24 cellular contexts compared by ENCODE assay signal in the genomic region with DNA sequence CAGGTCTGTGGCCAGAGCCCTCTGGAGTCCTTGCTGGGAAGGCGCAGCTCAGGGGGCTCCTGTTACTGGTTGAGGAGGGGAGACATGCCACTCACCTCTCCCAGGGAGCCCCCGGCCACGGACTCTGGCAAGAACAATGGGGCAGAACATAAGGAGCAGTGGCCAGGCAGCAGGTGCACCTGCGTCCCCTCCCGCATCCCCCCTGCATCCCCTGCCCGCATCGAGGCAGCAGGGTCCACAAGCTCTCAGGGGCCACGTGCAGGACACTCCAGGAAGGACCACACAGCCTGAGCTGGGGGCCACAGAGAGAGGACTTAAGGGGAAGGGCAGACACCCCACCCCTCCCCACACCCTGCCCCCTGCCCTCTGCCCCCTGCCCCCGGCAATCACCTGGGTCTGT.
DNase-seq lines count a peak whose midpoint lies in the region; ATAC-seq, FAIRE-seq and TF ChIP-seq lines count a peak whose summit lies in the region.
"Had no signal": no experiment of that assay in that cellular context is flagged by ENCODE, and none has a peak within 500 bp of the region (broad histone marks: within the 10 kb centered on the region; RNA-seq: fewer than 3 reads in every experiment).

No MANE protein-coding gene starts in this region.

- no peak for TF ChIP-seq RAD21 in K562 (CRISPR knock-in tag; conservative IDR thresholded peaks at IDR 0.05 in 1 of 2, IDR thresholded peaks at IDR 0.05 in 1 of 2)

- FAIRE-seq in K562 (lab: Jason Lieb, UNC), result no peak
- FAIRE-seq: A549, GM12891, GM18507, H54 had no signal

- H3K36me3 ChIP-seq in K562 (ENCODE audit: control insufficient read depth, insufficient read depth, low read length), result no peaks in the 10 kb centered on the region
- H3K36me3 ChIP-seq in trophoblast cell (ENCODE audit: control insufficient read depth in 1 of 2, insufficient read depth in 2 of 2, low read length in 2 of 2), result no peaks in the 10 kb centered on the region
- H3K36me3 ChIP-seq: BE2C; BLaER1 treated with 17β-estradiol and CSF1 and Interleukin-3, amounts not matched to agents 10 nM and 100 nM had no signal

- no peaks in the 10 kb centered on the region for H4K20me1 ChIP-seq in K562 (replicated peaks; ENCODE audit: control insufficient read depth, insufficient read depth, low read length)
- H4K20me1 ChIP-seq: BLaER1 treated with 17β-estradiol and CSF1 and Interleukin-3, amounts not matched to agents 10 nM and 100 nM had no signal

- WGBS in K562 (ENCODE audit: insufficient coverage, low coverage, missing lambda C conversion rate), result 20% methylated on average over 4 of the region's 9 CpGs
- no CpG with 5 or more reads among the region's 9 CpGs for WGBS in trophoblast cell (ENCODE audit: extremely low coverage, insufficient coverage, insufficient read length)

- H3K4me1 ChIP-seq in K562 (replicated peaks in 1 of 2; ENCODE audit: control insufficient read depth in 2 of 2, insufficient read depth in 2 of 2, low read length in 2 of 2), result peaks cover 0 to 4% of the 10 kb centered on the region in 2 experiments; a peak in 3 of 5 replicates
- H3K4me1 ChIP-seq in trophoblast cell (ENCODE audit: control insufficient read depth in 1 of 2, insufficient read depth in 2 of 2, low read length in 2 of 2), result no peaks in the 10 kb centered on the region
- H3K4me1 ChIP-seq: A549; BE2C; BLaER1 treated with 17β-estradiol and CSF1 and Interleukin-3, amounts not matched to agents 10 nM and 100 nM had no signal

- H3K4me3 ChIP-seq in K562, result no peak overlapping the region
- H3K4me3 ChIP-seq in trophoblast cell (ENCODE audit: low read depth, low read length), result peak overlapping the region; percentile 43
- H3K4me3 ChIP-seq: A549; BLaER1 treated with 17β-estradiol and CSF1 and Interleukin-3, amounts not matched to agents 10 nM and 100 nM had no signal

- BruUV-seq in K562 (replicated peaks; lab: Mats Ljungman, UMichigan), result no TSS peak

- TF ChIP-seq EP300 in K562 (IDR thresholded peaks at IDR 0.05; ENCODE audit: low read length), result no peak

- 0 out of 2 replicates have a peak overlapping the region, but pooled peaks have one; percentile 54 for H2AFZ ChIP-seq in K562 (ENCODE audit: low read depth, low read length)
- H2AFZ ChIP-seq in trophoblast cell (ENCODE audit: insufficient read depth, low read length, poor library complexity), result no peak overlapping the region

- no peak overlapping the region for H4K8ac ChIP-seq in trophoblast cell (ENCODE audit: low read depth, low read length)

- no peak overlapping the region for H3K14ac ChIP-seq in trophoblast cell (ENCODE audit: low read length)

- H3K27ac ChIP-seq in K562 (ENCODE audit: extremely low read depth, low read depth, low read length), result no peak overlapping the region
- no peak overlapping the region for H3K27ac ChIP-seq in trophoblast cell (ENCODE audit: low read depth, low read length)
- H3K27ac ChIP-seq: A549; BLaER1 treated with 17β-estradiol and CSF1 and Interleukin-3, amounts not matched to agents 10 nM and 100 nM had no signal

- H3K27me3 ChIP-seq in K562 (ENCODE audit: control insufficient read depth in 2 of 2, insufficient read depth in 2 of 2, low read length in 2 of 2) (peaks cover 10 to 34% of the 10 kb centered on the region in 2 experiments), trophoblast cell (ENCODE audit: insufficient read depth, low read length) (no peaks in the 10 kb centered on the region)
- H3K27me3 ChIP-seq: BE2C; BLaER1 treated with 17β-estradiol and CSF1 and Interleukin-3, amounts not matched to agents 10 nM and 100 nM had no signal

- CTCF ChIA-PET in K562 (lab: Yijun Ruan, JAX; ENCODE audit: low intra/inter-chr PET ratio), result no interaction called here

- 0 out of 2 replicates have a peak, but pooled peaks cover 2% of the 10 kb centered on the region for H3K9me3 ChIP-seq in K562 (replicated peaks; ENCODE audit: control insufficient read depth, insufficient read depth, low read depth, low read length)
- peaks cover 2% of the 10 kb centered on the region for H3K9me3 ChIP-seq in trophoblast cell (ENCODE audit: insufficient read depth, low read depth, low read length)
- H3K9me3 ChIP-seq: BE2C had no signal

- no peak overlapping the region for H3K18ac ChIP-seq in trophoblast cell (ENCODE audit: low read length)

- ATAC-seq in K562, result peak; percentile 33; the same call in 1 of the 3 replicates
- no peak for ATAC-seq in HG03432 (IDR thresholded peaks at IDR 0.05; ENCODE audit: unreplicated experiment)
- ATAC-seq: A549 had no signal

- H3K9ac ChIP-seq in K562 (ENCODE audit: insufficient read depth in 1 of 2, low read depth in 2 of 2, low read length in 2 of 2), result no peak overlapping the region
- H3K9ac ChIP-seq in trophoblast cell (ENCODE audit: low read length), result no peak overlapping the region
- H3K9ac ChIP-seq: BLaER1 treated with 17β-estradiol and CSF1 and Interleukin-3, amounts not matched to agents 10 nM and 100 nM had no signal

- DNase-seq in K562 (ENCODE audit: extremely low read depth in 1 of 4, low spot score in 3 of 4), result no peak
- DNase-seq in mesenteric fat pad (ENCODE audit: low spot score), result peak; percentile 71
- no peak for DNase-seq in trophoblast cell
- no peak for DNase-seq in RKO (ENCODE audit: low spot score)
- no peak for DNase-seq in activated CD4-positive, CD25-positive, alpha-beta regulatory T cell (lab: John Stamatoyannopoulos, UW)
- DNase-seq: 8988T; ACHN; AML-193; BE2C; Calu3; CD4-positive, alpha-beta T cell; CD8-positive, alpha-beta memory T cell; COR-L47; DMS53; DMS79 treated with DMSO at 0.1 percent for 48 hours; GF-D8; GOT3; HCEC 1CT had no signal

- H3K79me2 ChIP-seq in K562 (ENCODE audit: control insufficient read depth, insufficient read depth, low read length) (no peaks in the 10 kb centered on the region), trophoblast cell (ENCODE audit: control insufficient read depth, insufficient read depth, low read length, poor library complexity) (no peaks in the 10 kb centered on the region)

- no peak overlapping the region for H4K12ac ChIP-seq in trophoblast cell (ENCODE audit: low read depth, low read length)

- POLR2A ChIA-PET in K562 (lab: Yijun Ruan, JAX), result interaction anchor here (0.7 kb wide), 1 partner anchor 311 kb away, joined by 4 read pairs; no protein-coding TSS in a partner anchor

- H3K4ac ChIP-seq in trophoblast cell (ENCODE audit: low read depth, low read length), result no peak overlapping the region

- TF ChIP-seq CTCF in K562 (IDR thresholded peaks at IDR 0.05 in 2 of 3, conservative IDR thresholded peaks at IDR 0.05 in 1 of 3; ENCODE audit: insufficient read depth in 2 of 3, low read depth in 1 of 3, low read length in 3 of 3), result no peak

- H3K23ac ChIP-seq in trophoblast cell (ENCODE audit: low read length), result no peak overlapping the region

- in situ Hi-C loops in K562 (cut with MboI), result no loop called here

- H2BK5ac ChIP-seq in trophoblast cell (ENCODE audit: low read depth, low read length, poor library complexity), result no peak overlapping the region

- no peak overlapping the region for H2BK120ac ChIP-seq in trophoblast cell (ENCODE audit: insufficient read depth, low read length, poor library complexity)

- TF ChIP-seq POLR2A in K562 (conservative IDR thresholded peaks at IDR 0.05), result no peak

- H2BK12ac ChIP-seq in trophoblast cell (ENCODE audit: low read length), result no peak overlapping the region

- no peaks in the 10 kb centered on the region for H3K9me1 ChIP-seq in K562 (ENCODE audit: control insufficient read depth, insufficient read depth, low read length)

- no peak overlapping the region; the same call in 1 of the 2 replicates for H3K4me2 ChIP-seq in K562 (ENCODE audit: insufficient read depth, low read length)
- no peak overlapping the region for H3K4me2 ChIP-seq in trophoblast cell (ENCODE audit: low read length)
- H3K4me2 ChIP-seq: A549; BLaER1 treated with 17β-estradiol and CSF1 and Interleukin-3, amounts not matched to agents 10 nM and 100 nM had no signal

- no peaks in the 10 kb centered on the region for H3K79me1 ChIP-seq in trophoblast cell (ENCODE audit: low read length)

- no peak overlapping the region for H4K91ac ChIP-seq in trophoblast cell (ENCODE audit: low read depth, low read length)

- H2AK5ac ChIP-seq in trophoblast cell (ENCODE audit: low read length), result no peak overlapping the region

- intact Hi-C loops in K562 (cut with micrococcal nuclease), result no loop called here

TF ChIP-seq in K562, 482 proteins besides CTCF, POLR2A, EP300 and RAD21 (continues in another document):
- TF ChIP-seq, protein P1, sequence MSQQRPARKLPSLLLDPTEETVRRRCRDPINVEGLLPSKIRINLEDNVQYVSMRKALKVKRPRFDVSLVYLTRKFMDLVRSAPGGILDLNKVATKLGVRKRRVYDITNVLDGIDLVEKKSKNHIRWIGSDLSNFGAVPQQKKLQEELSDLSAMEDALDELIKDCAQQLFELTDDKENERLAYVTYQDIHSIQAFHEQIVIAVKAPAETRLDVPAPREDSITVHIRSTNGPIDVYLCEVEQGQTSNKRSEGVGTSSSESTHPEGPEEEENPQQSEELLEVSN (IDR thresholded peaks at IDR 0.05; ENCODE audit: borderline replicate concordance in 1 of 2, extremely low read depth in 1 of 2, insufficient read depth in 1 of 2, insufficient read length in 1 of 2, low read depth in 1 of 2, low read length in 1 of 2, poor library complexity in 1 of 2, severe bottlenecking in 1 of 2), result no peak
- no peak for TF ChIP-seq ATF7 (IDR thresholded peaks at IDR 0.05)
- TF ChIP-seq NRF1 (conservative IDR thresholded peaks at IDR 0.05 in 1 of 2, IDR thresholded peaks at IDR 0.05 in 1 of 2), result no peak
